26 cellular contexts compared by ENCODE assay signal in the genomic region with DNA sequence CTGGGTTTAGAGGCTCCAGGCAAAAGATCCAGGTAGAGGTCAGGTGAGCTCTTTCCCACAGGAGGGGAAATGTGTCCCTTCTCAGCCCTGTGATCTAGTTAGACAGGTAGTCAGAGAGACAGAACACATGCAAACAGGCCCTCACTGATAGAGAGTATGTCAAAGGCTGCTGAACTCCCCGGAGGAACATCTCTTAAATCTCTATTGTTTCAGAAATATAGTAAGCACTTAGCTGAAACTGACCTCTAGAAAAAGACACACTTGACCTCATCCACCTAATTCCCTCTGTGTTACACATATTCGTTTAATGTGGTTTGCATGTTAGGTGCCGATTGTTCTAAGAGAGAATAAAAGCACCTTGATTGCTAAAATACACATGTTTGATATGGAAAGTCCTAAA. TPM values are rescaled to one million over a fixed set of nuclear protein-coding genes. Genes with fewer than 3 reads are reported as not detected.
"Had no signal": no experiment of that assay in that cellular context is flagged by ENCODE, and none has a peak within 500 bp of the region (broad histone marks: within the 10 kb centered on the region; RNA-seq: fewer than 3 reads in every experiment).

No MANE protein-coding gene starts in this region.

- H3K4me3 ChIP-seq: breast epithelium, esophagus muscularis mucosa, left lung, prostate gland, right lobe of liver, spleen, upper lobe of right lung had no signal

- H3K9me3 ChIP-seq: breast epithelium, esophagus muscularis mucosa, left lung, prostate gland, right lobe of liver, spleen, upper lobe of right lung had no signal

- H3K4me1 Mint-ChIP-seq: stimulated activated memory B cell treated with anti-CD40 and anti-IgM and Interleukin-4, amounts not matched to agents 10 μg/mL and 1 μg/mL and 100 μg/mL, for 72 hours had no signal

- H3K36me3 ChIP-seq: breast epithelium, esophagus muscularis mucosa, left lung, prostate gland, right lobe of liver, spleen, upper lobe of right lung had no signal

- ATAC-seq: activated CD8-positive, alpha-beta T cell treated with anti-CD3 and anti-CD28 coated beads, Interleukin-2, amount 10 ng/mL, durations not matched to agents 7 days and 5 days; right lobe of liver; stimulated activated memory B cell treated with anti-CD40 and anti-IgM and Interleukin-4, amounts not matched to agents 10 μg/mL and 1 μg/mL and 100 μg/mL, for 72 hours; T-cell; upper lobe of right lung had no signal

- H3K27me3 ChIP-seq: breast epithelium, esophagus muscularis mucosa, left lung, right lobe of liver, upper lobe of right lung had no signal

- H3K36me3 Mint-ChIP-seq: stimulated activated memory B cell treated with anti-CD40 and anti-IgM and Interleukin-4, amounts not matched to agents 10 μg/mL and 1 μg/mL and 100 μg/mL, for 72 hours had no signal

- H3K9me3 Mint-ChIP-seq: activated naive CD4-positive, alpha-beta T cell treated with anti-CD3 and anti-CD28 coated beads for 36 hours; activated T-cell treated with anti-CD3 and anti-CD28 coated beads, Interleukin-2, amount 50 U/mL, for 24 hours; dendritic cell treated with granulocyte-macrophage colony-stimulating factor and Interleukin-4, amounts not matched to agents 40 ng/mL and 50 ng/mL, for 4 days; neural crest cell; stimulated activated memory B cell treated with anti-CD40 and anti-IgM and Interleukin-4, amounts not matched to agents 10 μg/mL and 1 μg/mL and 100 μg/mL, for 72 hours; T-cell had no signal

- H3K27me3 Mint-ChIP-seq: activated T-cell treated with anti-CD3 and anti-CD28 coated beads, Interleukin-2, amount 50 U/mL, for 24 hours; T-cell had no signal

- H3K27ac Mint-ChIP-seq: activated CD8-positive, alpha-beta T cell treated with anti-CD3 and anti-CD28 coated beads, Interleukin-2, amount 10 ng/mL, durations not matched to agents 7 days and 5 days; activated naive CD4-positive, alpha-beta T cell treated with anti-CD3 and anti-CD28 coated beads for 36 hours; activated T-cell treated with anti-CD3 and anti-CD28 coated beads, Interleukin-2, amount 50 U/mL, for 24 hours; dendritic cell treated with granulocyte-macrophage colony-stimulating factor and Interleukin-4, amounts not matched to agents 40 ng/mL and 50 ng/mL, for 4 days; stimulated activated memory B cell treated with anti-CD40 and anti-IgM and Interleukin-4, amounts not matched to agents 10 μg/mL and 1 μg/mL and 100 μg/mL, for 72 hours; T-cell had no signal

- H3K4me3 Mint-ChIP-seq: activated CD8-positive, alpha-beta T cell treated with anti-CD3 and anti-CD28 coated beads, Interleukin-2, amount 10 ng/mL, durations not matched to agents 7 days and 5 days; activated naive CD4-positive, alpha-beta T cell treated with anti-CD3 and anti-CD28 coated beads for 36 hours; activated T-cell treated with anti-CD3 and anti-CD28 coated beads, Interleukin-2, amount 50 U/mL, for 24 hours; dendritic cell treated with granulocyte-macrophage colony-stimulating factor and Interleukin-4, amounts not matched to agents 40 ng/mL and 50 ng/mL, for 4 days; neural crest cell; stimulated activated memory B cell treated with anti-CD40 and anti-IgM and Interleukin-4, amounts not matched to agents 10 μg/mL and 1 μg/mL and 100 μg/mL, for 72 hours; T-cell had no signal

- DNase-seq: activated CD4-positive, alpha-beta T cell treated with anti-CD3 and anti-CD28 coated beads for 48 hours; activated CD4-positive, CD25-positive, alpha-beta regulatory T cell; activated CD8-positive, alpha-beta T cell treated with anti-CD3 and anti-CD28 coated beads, Interleukin-2, amount 10 ng/mL, durations not matched to agents 7 days and 5 days; activated naive CD4-positive, alpha-beta T cell treated with anti-CD3 and anti-CD28 coated beads for 36 hours; activated T-cell treated with anti-CD3 and anti-CD28 coated beads, Interleukin-2, amount 50 U/mL, for 24 hours; aorta; effector memory CD4-positive, alpha-beta T cell; right lobe of liver; stimulated activated CD4-positive, alpha-beta T cell treated with anti-CD3 and anti-CD28 coated beads, Interleukin-4, amount 100 ng/mL, for 4 hours; T-cell; upper lobe of right lung had no signal

- H3K4me1 ChIP-seq: breast epithelium, left lung, prostate gland, right lobe of liver, spleen, upper lobe of right lung had no signal

- H3K27ac ChIP-seq: breast epithelium, left lung, prostate gland, right lobe of liver, spleen, upper lobe of right lung had no signal

RNA-seq across cellular contexts. Expression of a gene that starts 23.3 kb away (rescaled TPM):
- total RNA-seq: endothelial cell of umbilical vein, glomerular endothelial cell had no signal
- polyA plus RNA-seq: endothelial cell of umbilical vein had no signal

RNA-seq across cellular contexts. Expression of a gene that starts 52.6 kb away (rescaled TPM):
- total RNA-seq: activated CD8-positive, alpha-beta T cell treated with anti-CD3 and anti-CD28 coated beads, Interleukin-2, amount 10 ng/mL, durations not matched to agents 7 days and 5 days; activated naive CD4-positive, alpha-beta T cell treated with anti-CD3 and anti-CD28 coated beads for 36 hours; aorta; breast epithelium; chondrocyte; endothelial cell of umbilical vein; esophagus muscularis mucosa; glomerular endothelial cell; left lung; myocyte; neural crest cell; omental fat pad; right lobe of liver; spleen; T-cell; upper lobe of right lung had no signal
- polyA plus RNA-seq: aorta, endothelial cell of umbilical vein, keratinocyte, spleen, thymus had no signal
